In genomic region chr20:44522841-44523240, GRCh38 we compare ENCODE assay signal across 1 cellular context.
TF ChIP-seq lines count a peak whose summit lies in the region.

No MANE protein-coding gene starts in this region.

TF ChIP-seq in HepG2, 621 proteins besides CTCF, POLR2A, EP300 and RAD21:
- TF ChIP-seq MIER3 (CRISPR knock-in tag; IDR thresholded peaks at IDR 0.05; ENCODE audit: borderline replicate concordance) (no peak), HMGA1 (CRISPR knock-in tag; conservative IDR thresholded peaks at IDR 0.05) (no peak), BHLHE40 (IDR thresholded peaks at IDR 0.05; ENCODE audit: low read length) (no peak), FOXC1 (CRISPR knock-in tag; IDR thresholded peaks at IDR 0.05; ENCODE audit: borderline replicate concordance) (no peak), SMARCC2 (IDR thresholded peaks at IDR 0.05) (no peak), SOX5 (CRISPR knock-in tag; IDR thresholded peaks at IDR 0.05; ENCODE audit: borderline replicate concordance) (no peak), SIN3A (IDR thresholded peaks at IDR 0.05; ENCODE audit: borderline replicate concordance, low read depth, low read length) (no peak), KLF12 (CRISPR knock-in tag; IDR thresholded peaks at IDR 0.05; ENCODE audit: borderline replicate concordance) (no peak), ATF5 (CRISPR knock-in tag; IDR thresholded peaks at IDR 0.05; ENCODE audit: low read depth) (no peak), IRF9 (CRISPR knock-in tag; IDR thresholded peaks at IDR 0.05; ENCODE audit: borderline replicate concordance) (no peak), PRDM10 (CRISPR knock-in tag; IDR thresholded peaks at IDR 0.05; ENCODE audit: low read depth) (no peak)
TF ChIP-seq in HepG2: peak in this region for 0.
